8 cellular contexts compared by ENCODE assay signal in genomic region chr14:73787760-73788508, GRCh38.
DNase-seq lines count a peak whose midpoint lies in the region; ATAC-seq and TF ChIP-seq lines count a peak whose summit lies in the region.

No MANE protein-coding gene starts in this region.

- H3K4me1 ChIP-seq in heart left ventricle: peaks cover 22 to 74% (median 62%) of the 10 kb centered on the region in 12 donors
- H3K4me1 ChIP-seq in SJCRH30: peaks cover 56% of the 10 kb centered on the region
- H3K4me1 ChIP-seq in colonic mucosa: peaks cover 33% of the 10 kb centered on the region
- peaks cover 55 to 70% (median 62%) of the 10 kb centered on the region in 4 donors for H3K4me1 ChIP-seq in transverse colon

- H3K27ac ChIP-seq in heart left ventricle (peak overlapping the region; percentile 95 to 100 (median 98)), SJCRH30 (peak overlapping the region; percentile 96), colonic mucosa (peak overlapping the region; percentile 98), transverse colon (peak overlapping the region; percentile 99)

- ATAC-seq in heart left ventricle: no peak
- no peak for ATAC-seq in left cardiac atrium
- no peak for ATAC-seq in HG03457 (IDR thresholded peaks at IDR 0.05; ENCODE audit: unreplicated experiment)

- DNase-seq in heart left ventricle (no peak), left cardiac atrium (no peak), SJCRH30 (peak in 1 of 2 experiments; percentile 48), colonic mucosa (no peak), myocyte (ENCODE audit: low read depth) (peak; percentile 41), transverse colon (no peak), AG20443 (ENCODE audit: low spot score) (no peak)

- H3K36me3 ChIP-seq in heart left ventricle (peaks cover 0 to 7% (median 0%) of the 10 kb centered on the region in 9 donors), SJCRH30 (no peaks in the 10 kb centered on the region), colonic mucosa (no peaks in the 10 kb centered on the region), transverse colon (no peaks in the 10 kb centered on the region)

- intact Hi-C loops in heart left ventricle (cut with DNase I): loop anchor here in 9 of 10 donors (2.0 to 10.0 kb wide), 6 partner anchors 29 to 63 kb away; no protein-coding TSS in a partner anchor
- intact Hi-C loops in left cardiac atrium (cut with DNase I): loop anchor here (5.0 to 10.0 kb wide), 4 partner anchors 39 to 63 kb away; no protein-coding TSS in a partner anchor
- intact Hi-C loops in colonic mucosa (cut with DNase I): no loop called here
- intact Hi-C loops in transverse colon (cut with DNase I; ENCODE audit: low total_unique reads): loop anchor here (5.0 kb wide), 1 partner anchor 46 kb away; no protein-coding TSS in a partner anchor

- 2 to 3% (median 2%) methylated on average over 11 of the region's 11 CpGs for WGBS in heart left ventricle, 4 donors
- WGBS in transverse colon (ENCODE audit: low coverage in 1 of 2), 2 donors: 0 to 2% methylated on average over 6 to 11 of the region's 11 CpGs

- TF ChIP-seq POLR2A in heart left ventricle (IDR thresholded peaks at IDR 0.05) (no peak), transverse colon (IDR thresholded peaks at IDR 0.05) (peak; percentile 22)

- H3K9ac ChIP-seq in colonic mucosa (ENCODE audit: low read depth in 2 of 2, low read length in 2 of 2): peak overlapping the region; percentile 80 to 97

- no peak for TF ChIP-seq EP300 in transverse colon (IDR thresholded peaks at IDR 0.05; ENCODE audit: low read depth)

- peak overlapping the region; percentile 47 to 95 (median 78) for H3K4me3 ChIP-seq in heart left ventricle
- H3K4me3 ChIP-seq in SJCRH30: peak overlapping the region; percentile 71
- peak overlapping the region; percentile 58 for H3K4me3 ChIP-seq in colonic mucosa
- peak overlapping the region; percentile 60 to 89 (median 76) for H3K4me3 ChIP-seq in transverse colon

- H3K9me3 ChIP-seq in heart left ventricle: no peaks in the 10 kb centered on the region
- H3K9me3 ChIP-seq in SJCRH30 (replicated peaks): no peaks in the 10 kb centered on the region
- H3K9me3 ChIP-seq in colonic mucosa: no peaks in the 10 kb centered on the region
- H3K9me3 ChIP-seq in transverse colon: no peaks in the 10 kb centered on the region

- in situ Hi-C loops in transverse colon (cut with MboI; ENCODE audit: low pct_ligation_motif_present in 1 of 4, low pct_unique_long_range_greater_than_20kb in 1 of 4, low sequenced_read_pairs in 3 of 4): no loop called here

- H3K27me3 ChIP-seq in heart left ventricle (no peaks in the 10 kb centered on the region), SJCRH30 (no peaks in the 10 kb centered on the region), colonic mucosa (no peaks in the 10 kb centered on the region), transverse colon (no peaks in the 10 kb centered on the region)

- TF ChIP-seq CTCF in heart left ventricle (IDR thresholded peaks at IDR 0.05) (no peak), colonic mucosa (IDR thresholded peaks at IDR 0.05) (no peak), transverse colon (IDR thresholded peaks at IDR 0.05) (no peak)
